ENCODE assay signal across 21 cellular contexts in the genomic region with DNA sequence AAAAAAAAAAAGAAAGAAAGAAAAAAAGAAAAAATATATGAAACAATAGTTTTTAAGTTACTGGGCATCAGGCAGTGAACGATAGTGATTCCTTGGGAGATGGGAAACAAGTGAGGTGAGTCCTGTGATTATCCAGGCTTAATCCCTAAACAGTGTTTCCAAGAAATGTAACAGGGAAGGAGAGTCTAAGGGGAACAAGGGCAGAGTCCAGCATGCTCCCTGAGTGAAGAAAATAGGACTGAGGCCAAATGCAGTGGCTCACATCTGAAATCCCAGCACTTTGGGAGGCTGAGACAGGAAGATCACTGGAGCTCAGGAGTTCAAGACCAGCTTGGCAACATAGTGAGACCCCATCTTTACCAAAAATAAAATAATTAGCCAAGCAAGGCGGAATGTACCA. TPM values are rescaled to one million over a fixed set of nuclear protein-coding genes. Genes with fewer than 3 reads are reported as not detected.
DNase-seq lines count a peak whose midpoint lies in the region; ATAC-seq, FAIRE-seq and TF ChIP-seq lines count a peak whose summit lies in the region.
"Had no signal": no experiment of that assay in that cellular context is flagged by ENCODE, and none has a peak within 500 bp of the region (broad histone marks: within the 10 kb centered on the region; RNA-seq: fewer than 3 reads in every experiment).

No MANE protein-coding gene starts in this region.

- no peak for TF ChIP-seq POLR2A in HepG2 (IDR thresholded peaks at IDR 0.05; ENCODE audit: insufficient read depth in 1 of 2, low read depth in 2 of 2, low read length in 2 of 2)

- no peak overlapping the region for H2BK15ac ChIP-seq in mesenchymal stem cell (ENCODE audit: low read depth, poor library complexity, severe bottlenecking)

- H3K79me1 ChIP-seq in mesenchymal stem cell (replicated peaks; ENCODE audit: low read length, poor library complexity, severe bottlenecking), result peaks cover 18% of the 10 kb centered on the region

- H3K27me3 ChIP-seq in liver (ENCODE audit: control insufficient read depth in 4 of 4, insufficient read depth in 4 of 4, low read length in 3 of 4) (no peaks in the 10 kb centered on the region), HepG2 (ENCODE audit: control insufficient read depth in 1 of 2, insufficient read depth in 2 of 2, low read length in 2 of 2) (no peaks in the 10 kb centered on the region; a peak in 1 of 5 replicates), mesenchymal stem cell (ENCODE audit: control insufficient read depth in 1 of 2, insufficient read depth in 1 of 2, low read length in 2 of 2) (no peaks in the 10 kb centered on the region)
- H3K27me3 ChIP-seq: colonic mucosa, pancreas, thyroid gland had no signal

- DNase-seq in HepG2 (ENCODE audit: low spot score) (no peak), mesenchymal stem cell (no peak), T-helper 1 cell (no peak), sciatic nerve (ENCODE audit: low spot score) (no peak)
- no peak for DNase-seq in activated CD8-positive, alpha-beta memory T cell treated with anti-CD3 and anti-CD28 coated beads for 24 hours
- DNase-seq: activated CD8-positive, alpha-beta T cell treated with anti-CD3 and anti-CD28 coated beads for 36 hours; activated naive CD4-positive, alpha-beta T cell treated with anti-CD3 and anti-CD28 coated beads, Interleukin-2, amount 50 U/mL, for 16 hours; activated T-cell treated with anti-CD3 and anti-CD28 coated beads, Interleukin-2, amount 50 U/mL, for 48 hours; CD8-positive, alpha-beta memory T cell; colonic mucosa; DMS79 treated with DMSO at 0.1 percent for 48 hours; NCI-H187; pancreas; thyroid gland had no signal

- H2AFZ ChIP-seq in HepG2 (ENCODE audit: low read length), result no peak overlapping the region
- H2AFZ ChIP-seq in mesenchymal stem cell (ENCODE audit: low read depth, low read length), result no peak overlapping the region

- no peak overlapping the region for H2BK5ac ChIP-seq in mesenchymal stem cell (ENCODE audit: low read depth, low read length, poor library complexity, severe bottlenecking)

- in situ Hi-C loops in HepG2 (cut with HindIII; ENCODE audit: extremely low pct_ligation_motif_present, low pct_unique_long_range_greater_than_20kb), result no loop called here

- H3K27ac ChIP-seq in liver (ENCODE audit: low read depth in 1 of 2, low read length in 2 of 2) (no peak overlapping the region), HepG2 (ENCODE audit: extremely low read length, insufficient read depth, low read length) (no peak overlapping the region), cingulate gyrus (ENCODE audit: low read depth, low read length) (peak overlapping the region; percentile 29), mesenchymal stem cell (ENCODE audit: low read length, poor library complexity, severe bottlenecking) (peak overlapping the region; percentile 23)
- H3K27ac ChIP-seq: colonic mucosa, pancreas, thyroid gland had no signal

- H3K36me3 ChIP-seq in liver (ENCODE audit: control insufficient read depth in 4 of 4, insufficient read depth in 3 of 4, low read depth in 1 of 4, low read length in 3 of 4), result peaks cover 4 to 22% (median 14%) of the 10 kb centered on the region in 4 donors
- peaks cover 0 to 8% of the 10 kb centered on the region in 2 experiments; a peak in 1 of 5 replicates for H3K36me3 ChIP-seq in HepG2 (replicated peaks in 1 of 2; ENCODE audit: control insufficient read depth in 1 of 2, insufficient read depth in 2 of 2, low read length in 2 of 2)
- H3K36me3 ChIP-seq in mesenchymal stem cell (ENCODE audit: control insufficient read depth in 1 of 2, insufficient read depth in 2 of 2, low read depth in 1 of 2, low read length in 2 of 2), result peaks cover 25 to 27% of the 10 kb centered on the region in 2 experiments
- H3K36me3 ChIP-seq: colonic mucosa had no signal

- no TSS peak for BruUV-seq in HepG2 (replicated peaks; lab: Mats Ljungman, UMichigan)

- WGBS in liver, result 98% methylated on average over 2 of the region's 2 CpGs
- WGBS in HepG2 (ENCODE audit: low lambda C conversion rate), result 93% methylated on average over 2 of the region's 2 CpGs
- WGBS in mesenchymal stem cell, result 96% methylated on average over 2 of the region's 2 CpGs

- no peak overlapping the region for H3K18ac ChIP-seq in mesenchymal stem cell (ENCODE audit: low read depth in 1 of 2, low read length in 2 of 2)

- H3K79me2 ChIP-seq in HepG2 (ENCODE audit: insufficient read depth, low read length), result no peaks in the 10 kb centered on the region

- H4K91ac ChIP-seq in mesenchymal stem cell (ENCODE audit: low read length), result no peak overlapping the region

- intact Hi-C loops in HepG2 (cut with micrococcal nuclease; ENCODE audit: unreplicated experiment), result no loop called here
- intact Hi-C loops in sciatic nerve (cut with DNase I), result no loop called here

- H3K9ac ChIP-seq in liver (ENCODE audit: low read depth in 1 of 2, low read length in 2 of 2) (no peak overlapping the region), HepG2 (ENCODE audit: insufficient read depth, low read depth, low read length) (no peak overlapping the region), mesenchymal stem cell (ENCODE audit: low read length) (peak overlapping the region; percentile 61)

- H3K4me2 ChIP-seq in HepG2 (ENCODE audit: low read depth, low read length) (no peak overlapping the region), mesenchymal stem cell (ENCODE audit: low read length, poor library complexity, severe bottlenecking) (no peak overlapping the region)

- CTCF ChIA-PET in HepG2 (lab: Yijun Ruan, JAX; ENCODE audit: low intra/inter-chr PET ratio, low total read pairs), result no interaction called here

- H3K9me3 ChIP-seq in liver (ENCODE audit: control insufficient read depth in 4 of 4, low read length in 3 of 4) (no peaks in the 10 kb centered on the region), HepG2 (ENCODE audit: low read length) (no peaks in the 10 kb centered on the region), mesenchymal stem cell (ENCODE audit: control insufficient read depth, low read length) (no peaks in the 10 kb centered on the region)
- H3K9me3 ChIP-seq: colonic mucosa, pancreas, thyroid gland had no signal

- H4K20me1 ChIP-seq in HepG2 (ENCODE audit: insufficient read depth, low read length), result no peaks in the 10 kb centered on the region

- no peak overlapping the region for H3K14ac ChIP-seq in mesenchymal stem cell (ENCODE audit: low read length in 2 of 2)

- POLR2A ChIA-PET in HepG2 (lab: Yijun Ruan, JAX), result no interaction called here

- H2BK12ac ChIP-seq in mesenchymal stem cell (ENCODE audit: low read length in 2 of 2), result no peak overlapping the region

- H3K4ac ChIP-seq in mesenchymal stem cell (ENCODE audit: low read depth in 1 of 2, low read length in 2 of 2), result no peak overlapping the region

- H3K23ac ChIP-seq in mesenchymal stem cell (ENCODE audit: low read length in 2 of 2), result no peak overlapping the region

- FAIRE-seq in HepG2 (lab: Jason Lieb, UNC), result no peak
- FAIRE-seq: pancreas had no signal

- TF ChIP-seq EP300 in HepG2 (IDR thresholded peaks at IDR 0.05; ENCODE audit: low read depth in 2 of 2, low read length in 2 of 2) (no peak), HepG2 (CRISPR knock-in tag; IDR thresholded peaks at IDR 0.05; ENCODE audit: borderline replicate concordance) (no peak)

- no peak overlapping the region for H2AK5ac ChIP-seq in mesenchymal stem cell (ENCODE audit: low read length, severe bottlenecking)

- H4K8ac ChIP-seq in mesenchymal stem cell (ENCODE audit: low read length), result no peak overlapping the region

- H3K4me1 ChIP-seq in liver (ENCODE audit: control insufficient read depth in 4 of 4, insufficient read depth in 4 of 4, low read length in 3 of 4) (peaks cover 0 to 5% (median under 1%) of the 10 kb centered on the region in 4 donors), HepG2 (ENCODE audit: insufficient read depth, low read length) (no peaks in the 10 kb centered on the region), mesenchymal stem cell (ENCODE audit: control insufficient read depth, insufficient read depth, low read depth, low read length) (peaks cover 9% of the 10 kb centered on the region)
- H3K4me1 ChIP-seq: colonic mucosa, pancreas had no signal

- TF ChIP-seq RAD21 in liver (IDR thresholded peaks at IDR 0.05) (no peak), HepG2 (CRISPR knock-in tag; IDR thresholded peaks at IDR 0.05) (no peak)

- ATAC-seq in HepG2 (no peak), GM19395 (IDR thresholded peaks at IDR 0.05; ENCODE audit: unreplicated experiment) (no peak), sciatic nerve (no peak)
- ATAC-seq: activated CD8-positive, alpha-beta T cell treated with anti-CD3 and anti-CD28 coated beads for 36 hours; pancreas; Right ventricle myocardium inferior had no signal

- no peak for TF ChIP-seq CTCF in liver (IDR thresholded peaks at IDR 0.05; ENCODE audit: low read depth, low read length, missing input control)
- no peak for TF ChIP-seq CTCF in HepG2 (CRISPR knock-in tag; IDR thresholded peaks at IDR 0.05)

- no peak overlapping the region for H2BK120ac ChIP-seq in mesenchymal stem cell (ENCODE audit: low read depth, low read length)

- no peak overlapping the region for H3K4me3 ChIP-seq in liver (ENCODE audit: low read depth in 1 of 3, low read length in 3 of 3)
- H3K4me3 ChIP-seq in HepG2 (replicated peaks in 1 of 3; ENCODE audit: insufficient read depth in 1 of 3, low read depth in 2 of 3, low read length in 3 of 3), result no peak overlapping the region
- H3K4me3 ChIP-seq in mesenchymal stem cell (ENCODE audit: insufficient read depth in 1 of 2, low read depth in 1 of 2, low read length in 2 of 2), result no peak overlapping the region
- H3K4me3 ChIP-seq: colonic mucosa, pancreas, thyroid gland had no signal

RNA-seq across cellular contexts. Expression of a gene that starts 40.7 kb away (rescaled TPM):
- 10 to 100 TPM in 1 of 2 donors, 1 to 10 TPM in 1; 7.4 to 28.9 TPM for total RNA-seq in liver
- polyA plus RNA-seq in liver, result 10 to 100 TPM; 11.2 to 19.0 TPM
- 8.3 and 11.1 TPM in 2 replicates for total RNA-seq in HepG2 (2016; rRNA removed; fragmentation: Illumina TruSeq; extraction: Trizol)
- total RNA-seq in HepG2 (2016; cell fraction: cytosol; rRNA removed; fragmentation: Illumina TruSeq; extraction: Trizol; ENCODE audit: low read depth), result 5.7 and 8.8 TPM in 2 replicates
- 6.4 and 10.3 TPM in 2 replicates for total RNA-seq in HepG2 (2016; cell fraction: insoluble cytoplasmic fraction; rRNA removed; fragmentation: Illumina TruSeq; extraction: Trizol)
- total RNA-seq in HepG2 (2016; cell fraction: membrane; rRNA removed; fragmentation: Illumina TruSeq; extraction: Trizol), result 9.0 and 10.3 TPM in 2 replicates
- 14.9 and 18.4 TPM in 2 replicates for total RNA-seq in HepG2 (2016; cell fraction: nucleus; rRNA removed; fragmentation: Illumina TruSeq; extraction: Trizol)
- polyA plus RNA-seq in HepG2 (2011; rRNA removed), result 23.5 and 26.2 TPM in 2 replicates
- 7.3 and 10.4 TPM in 2 replicates for polyA plus RNA-seq in HepG2 (2011; cell fraction: cytosol; rRNA removed)
- polyA plus RNA-seq in HepG2 (2011; cell fraction: nucleus; rRNA removed), result 48.1 and 57.1 TPM in 2 replicates
- 13.7 and 15.9 TPM in 2 replicates for polyA plus RNA-seq in HepG2 (2012)
- 1.4 and 2.4 TPM in 2 replicates for polyA plus RNA-seq in HepG2 (2016; cell fraction: cytosol; fragmentation: Illumina TruSeq; extraction: Trizol; ENCODE audit: low read depth)
- 10.8 and 11.3 TPM in 2 replicates for polyA plus RNA-seq in HepG2 (2016; cell fraction: insoluble cytoplasmic fraction; fragmentation: Illumina TruSeq; extraction: Trizol; ENCODE audit: low read depth)
- polyA plus RNA-seq in HepG2 (2016; cell fraction: membrane; fragmentation: Illumina TruSeq; extraction: Trizol; ENCODE audit: low read depth), result 6.5 and 7.8 TPM in 2 replicates
- 44.4 and 51.2 TPM in 2 replicates for polyA plus RNA-seq in HepG2 (2016; cell fraction: nucleus; fragmentation: Illumina TruSeq; extraction: Trizol; ENCODE audit: insufficient read depth, low read depth)
- 10.6 and 21.3 TPM in 2 replicates for polyA minus RNA-seq in HepG2 (2011; rRNA and poly(A)+ RNA removed; ENCODE audit: low replicate concordance)
- 9.9 and 10.8 TPM in 2 replicates for polyA minus RNA-seq in HepG2 (2011; cell fraction: cytosol; rRNA and poly(A)+ RNA removed)
- polyA minus RNA-seq in HepG2 (2011; cell fraction: nucleus; rRNA and poly(A)+ RNA removed), result 26.1 and 27.0 TPM in 2 replicates
- polyA plus RNA-seq in mesenchymal stem cell (2013, experiment 1 of 2), result 22.2 TPM
- 21.6 TPM for polyA plus RNA-seq in mesenchymal stem cell (2013, experiment 2 of 2)
- total RNA-seq in sciatic nerve, result 89.6 TPM

RNA-seq across cellular contexts. Expression of a gene that starts 44.4 kb away (rescaled TPM):
- total RNA-seq in liver, result 100 to 1,000 TPM in 1 of 2 donors, 1 to 10 TPM in 1; 2.8 to 102 TPM
- 100 to 1,000 TPM in 1 of 2 donors, 10 to 100 TPM in 1; 71.0 to 134 TPM for polyA plus RNA-seq in liver
- total RNA-seq in HepG2 (2016; rRNA removed; fragmentation: Illumina TruSeq; extraction: Trizol), result 1.5 and 1.8 TPM in 2 replicates
- 0.20 and 0.35 TPM in 2 replicates for total RNA-seq in HepG2 (2016; cell fraction: cytosol; rRNA removed; fragmentation: Illumina TruSeq; extraction: Trizol; ENCODE audit: low read depth)
- total RNA-seq in HepG2 (2016; cell fraction: insoluble cytoplasmic fraction; rRNA removed; fragmentation: Illumina TruSeq; extraction: Trizol), result 1.3 and 1.7 TPM in 2 replicates
- total RNA-seq in HepG2 (2016; cell fraction: membrane; rRNA removed; fragmentation: Illumina TruSeq; extraction: Trizol), result 1.1 TPM in 2 replicates
- total RNA-seq in HepG2 (2016; cell fraction: nucleus; rRNA removed; fragmentation: Illumina TruSeq; extraction: Trizol), result 2.3 and 2.6 TPM in 2 replicates
- polyA plus RNA-seq in HepG2 (2011; rRNA removed), result 12.7 and 13.8 TPM in 2 replicates
- polyA plus RNA-seq in HepG2 (2011; cell fraction: cytosol; rRNA removed), result 11.4 and 11.9 TPM in 2 replicates
- polyA plus RNA-seq in HepG2 (2011; cell fraction: nucleus; rRNA removed), result 4.8 and 6.4 TPM in 2 replicates
- 2.3 and 4.2 TPM in 2 replicates for polyA plus RNA-seq in HepG2 (2012)
- polyA plus RNA-seq in HepG2 (2016; cell fraction: cytosol; fragmentation: Illumina TruSeq; extraction: Trizol; ENCODE audit: low read depth), result 0.35 and 0.46 TPM in 2 replicates
- polyA plus RNA-seq in HepG2 (2016; cell fraction: insoluble cytoplasmic fraction; fragmentation: Illumina TruSeq; extraction: Trizol; ENCODE audit: low read depth), result 3.2 and 3.3 TPM in 2 replicates
- 1.3 and 1.4 TPM in 2 replicates for polyA plus RNA-seq in HepG2 (2016; cell fraction: membrane; fragmentation: Illumina TruSeq; extraction: Trizol; ENCODE audit: low read depth)
- polyA plus RNA-seq in HepG2 (2016; cell fraction: nucleus; fragmentation: Illumina TruSeq; extraction: Trizol; ENCODE audit: insufficient read depth, low read depth), result 4.0 and 4.8 TPM in 2 replicates
- 0.16 and 20.9 TPM in 2 replicates for polyA minus RNA-seq in HepG2 (2011; rRNA and poly(A)+ RNA removed; ENCODE audit: low replicate concordance)
- polyA minus RNA-seq in HepG2 (2011; cell fraction: cytosol; rRNA and poly(A)+ RNA removed), result 4.8 and 4.9 TPM in 2 replicates
- 5.0 and 6.3 TPM in 2 replicates for polyA minus RNA-seq in HepG2 (2011; cell fraction: nucleus; rRNA and poly(A)+ RNA removed)
- polyA plus RNA-seq in mesenchymal stem cell (2013, experiment 1 of 2), result 0.04 TPM
- not detected for polyA plus RNA-seq in mesenchymal stem cell (2013, experiment 2 of 2)
- not detected for total RNA-seq in sciatic nerve
- total RNA-seq: colonic mucosa, H4, lower leg skin, myocyte, Right ventricle myocardium inferior had no signal
- polyA plus RNA-seq: CD8-positive, alpha-beta memory T cell; pancreas had no signal

Comparison
In these comparisons a context has a peak if more than half of its experiments do, and no peak if none do; other contexts are left out.
1. H3K27ac ChIP-seq: peak in cingulate gyrus (single experiment) and mesenchymal stem cell (single experiment); none in liver (0 of 2) and HepG2 (single experiment).